Comparison of ENCODE assay signal across 19 cellular contexts in genomic region chr2:24821433-24821891, GRCh38. TPM values are rescaled to one million over a fixed set of nuclear protein-coding genes. Genes with fewer than 3 reads are reported as not detected.
DNase-seq lines count a peak whose midpoint lies in the region; ATAC-seq and TF ChIP-seq lines count a peak whose summit lies in the region.
"Had no signal": no experiment of that assay in that cellular context is flagged by ENCODE, and none has a peak within 500 bp of the region (broad histone marks: within the 10 kb centered on the region; RNA-seq: fewer than 3 reads in every experiment).

No MANE protein-coding gene starts in this region.

- no peaks in the 10 kb centered on the region for H3K9me3 Mint-ChIP-seq in CD4-positive, CD25-positive, alpha-beta regulatory T cell
- no peaks in the 10 kb centered on the region for H3K9me3 Mint-ChIP-seq in neural crest cell
- H3K9me3 Mint-ChIP-seq: nephron, T-cell had no signal

- no peaks in the 10 kb centered on the region for H3K9me3 ChIP-seq in CD4-positive, CD25-positive, alpha-beta regulatory T cell (ENCODE audit: control insufficient read depth in 2 of 2, low read length in 2 of 2)
- H3K9me3 ChIP-seq in HUES48 (ENCODE audit: control insufficient read depth, insufficient read depth, low read length): no peaks in the 10 kb centered on the region
- H3K9me3 ChIP-seq in ectodermal cell (ENCODE audit: control insufficient read depth, low read length): no peaks in the 10 kb centered on the region
- H3K9me3 ChIP-seq: right lobe of liver had no signal

- H3K27me3 ChIP-seq in CD4-positive, CD25-positive, alpha-beta regulatory T cell (ENCODE audit: control insufficient read depth, insufficient read depth, low read length): no peaks in the 10 kb centered on the region
- H3K27me3 ChIP-seq in HUES48 (ENCODE audit: control insufficient read depth, insufficient read depth, low read length) (no peaks in the 10 kb centered on the region), ectodermal cell (ENCODE audit: control insufficient read depth, insufficient read depth, low read length, poor library complexity, severe bottlenecking) (no peaks in the 10 kb centered on the region)
- H3K27me3 ChIP-seq: right lobe of liver had no signal

- no peak overlapping the region for H3K4me3 ChIP-seq in CD4-positive, CD25-positive, alpha-beta regulatory T cell (ENCODE audit: low read depth, low read length)
- H3K4me3 ChIP-seq in HUES48 (ENCODE audit: low read depth, low read length) (peak overlapping the region; percentile 33; the same call in 1 of the 2 replicates), ectodermal cell (ENCODE audit: insufficient read depth, low read depth, low read length) (no peak overlapping the region)
- H3K4me3 ChIP-seq: right lobe of liver had no signal

- no peak overlapping the region for H3K9ac ChIP-seq in HUES48 (ENCODE audit: low read depth, low read length)

- H3K27ac Mint-ChIP-seq in CD4-positive, CD25-positive, alpha-beta regulatory T cell: peak overlapping the region in 2 of 3 donors; percentile 36 to 76
- peak overlapping the region; percentile 58 for H3K27ac Mint-ChIP-seq in neural crest cell (ENCODE audit: unreplicated experiment)
- H3K27ac Mint-ChIP-seq: nephron, T-cell had no signal

- TF ChIP-seq CTCF in neural crest cell (conservative IDR thresholded peaks at IDR 0.05): no peak

- peaks cover 44% of the 10 kb centered on the region for H3K36me3 ChIP-seq in CD4-positive, CD25-positive, alpha-beta regulatory T cell (ENCODE audit: control insufficient read depth, insufficient read depth, low read length)
- peaks cover 82% of the 10 kb centered on the region for H3K36me3 ChIP-seq in HUES48 (ENCODE audit: control insufficient read depth, insufficient read depth, low read length)
- H3K36me3 ChIP-seq in ectodermal cell (ENCODE audit: control insufficient read depth, insufficient read depth, low read length): peaks cover 41% of the 10 kb centered on the region
- H3K36me3 ChIP-seq: right lobe of liver had no signal

- H3K4me1 Mint-ChIP-seq in CD4-positive, CD25-positive, alpha-beta regulatory T cell: peaks cover 0 to 17% (median 7%) of the 10 kb centered on the region in 4 donors
- peaks cover 26% of the 10 kb centered on the region for H3K4me1 Mint-ChIP-seq in neural crest cell

- WGBS in ectodermal cell, 2 experiments: 80 to 85% methylated on average over 15 of the region's 15 CpGs

- H3K4me1 ChIP-seq in CD4-positive, CD25-positive, alpha-beta regulatory T cell (ENCODE audit: control insufficient read depth, insufficient read depth, low read length, poor library complexity, severe bottlenecking): peaks cover 8% of the 10 kb centered on the region
- H3K4me1 ChIP-seq in HUES48 (ENCODE audit: control insufficient read depth, insufficient read depth, low read length) (peaks cover 33% of the 10 kb centered on the region), ectodermal cell (ENCODE audit: control insufficient read depth, insufficient read depth, low read length) (peaks cover 19% of the 10 kb centered on the region)

- no peak for DNase-seq in CD4-positive, CD25-positive, alpha-beta regulatory T cell
- DNase-seq in neural crest cell (ENCODE audit: low read depth, low spot score) (no peak), NCI-H2029 (lab: John Stamatoyannopoulos, UW) (no peak), NCI-H82 treated with DMSO at 0.1 percent for 48 hours (lab: John Stamatoyannopoulos, UW; ENCODE audit: unreplicated experiment) (no peak)
- DNase-seq: activated T-cell treated with anti-CD3 and anti-CD28 coated beads, Interleukin-2, amount 50 U/mL, for 1 hour; Kasumi-1; NCI-H187; NCI-H526 treated with DMSO at 0.1 percent for 48 hours; stimulated activated CD4-positive, alpha-beta T cell treated with anti-CD3 and anti-CD28 coated beads, Interleukin-4, amount 100 ng/mL, for 4 hours; stimulated activated naive B cell treated with anti-CD40 and anti-IgM and Interleukin-4, amounts not matched to agents 10 μg/mL and 1 μg/mL and 100 μg/mL, for 72 hours had no signal

- H3K27me3 Mint-ChIP-seq in CD4-positive, CD25-positive, alpha-beta regulatory T cell: no peaks in the 10 kb centered on the region
- H3K27me3 Mint-ChIP-seq in neural crest cell (ENCODE audit: low read depth): peaks cover 2% of the 10 kb centered on the region
- H3K27me3 Mint-ChIP-seq: stimulated activated naive B cell treated with anti-CD40 and anti-IgM and Interleukin-4, amounts not matched to agents 10 μg/mL and 1 μg/mL and 100 μg/mL, for 72 hours; T-cell had no signal

- H3K27ac ChIP-seq in CD4-positive, CD25-positive, alpha-beta regulatory T cell (ENCODE audit: insufficient read depth, low read length, poor library complexity, severe bottlenecking): no peak overlapping the region
- H3K27ac ChIP-seq in HUES48 (ENCODE audit: low read depth, low read length) (peak overlapping the region; percentile 87), ectodermal cell (ENCODE audit: insufficient read depth, low read depth, low read length, poor library complexity, severe bottlenecking) (peak overlapping the region; percentile 38)
- H3K27ac ChIP-seq: right lobe of liver had no signal

- peaks cover 33% of the 10 kb centered on the region for H3K36me3 Mint-ChIP-seq in CD4-positive, CD25-positive, alpha-beta regulatory T cell
- H3K36me3 Mint-ChIP-seq in neural crest cell (ENCODE audit: low read depth): peaks cover 43% of the 10 kb centered on the region

- no peak for ATAC-seq in CD4-positive, CD25-positive, alpha-beta regulatory T cell (ENCODE audit: low read depth in 2 of 2)
- no peak for ATAC-seq in GM21529 (IDR thresholded peaks at IDR 0.05; ENCODE audit: unreplicated experiment)
- ATAC-seq in GM19452 (IDR thresholded peaks at IDR 0.05; ENCODE audit: unreplicated experiment): no peak
- ATAC-seq: activated CD4-positive, CD25-positive, alpha-beta regulatory T cell treated with anti-CD3 and anti-CD28 coated beads, Interleukin-2, amount 50 U/mL, for 24 hours; HCT116; right lobe of liver; stimulated activated naive B cell treated with anti-CD40 and anti-IgM and Interleukin-4, amounts not matched to agents 10 μg/mL and 1 μg/mL and 100 μg/mL, for 72 hours; T-cell had no signal

- H3K4me3 Mint-ChIP-seq in CD4-positive, CD25-positive, alpha-beta regulatory T cell: no peak overlapping the region
- H3K4me3 Mint-ChIP-seq in neural crest cell: peak overlapping the region; percentile 70
- H3K4me3 Mint-ChIP-seq: nephron; stimulated activated naive B cell treated with anti-CD40 and anti-IgM and Interleukin-4, amounts not matched to agents 10 μg/mL and 1 μg/mL and 100 μg/mL, for 72 hours; T-cell had no signal

RNA-seq across cellular contexts. Expression of gene CENPO, which starts 28.2 kb away (rescaled TPM):
- 9.2 TPM for total RNA-seq in CD4-positive, CD25-positive, alpha-beta regulatory T cell
- polyA plus RNA-seq in CD4-positive, CD25-positive, alpha-beta regulatory T cell: 1 to 10 TPM; 1.2 to 6.4 (median 3.2) TPM
- 59.7 TPM for polyA plus RNA-seq in ectodermal cell (2013, experiment 1 of 4)
- 57.6 TPM for polyA plus RNA-seq in ectodermal cell (2013, experiment 2 of 4)
- polyA plus RNA-seq in ectodermal cell (2013, experiment 3 of 4): 37.4 TPM
- 40.3 TPM for polyA plus RNA-seq in ectodermal cell (2013, experiment 4 of 4)
- 69.3 and 69.7 TPM in 2 replicates for total RNA-seq in neural crest cell

RNA-seq across cellular contexts. Expression of gene PTRHD1, which starts 28.3 kb away (rescaled TPM):
- 16.9 TPM for total RNA-seq in CD4-positive, CD25-positive, alpha-beta regulatory T cell
- polyA plus RNA-seq in CD4-positive, CD25-positive, alpha-beta regulatory T cell: 10 to 100 TPM; 50.5 to 83.0 (median 55.6) TPM
- 51.7 TPM for polyA plus RNA-seq in ectodermal cell (2013, experiment 1 of 4)
- 48.3 TPM for polyA plus RNA-seq in ectodermal cell (2013, experiment 2 of 4)
- polyA plus RNA-seq in ectodermal cell (2013, experiment 3 of 4): 54.3 TPM
- 52.3 TPM for polyA plus RNA-seq in ectodermal cell (2013, experiment 4 of 4)
- 38.2 and 42.7 TPM in 2 replicates for total RNA-seq in neural crest cell
